21 cellular contexts compared by ENCODE assay signal in the genomic region with DNA sequence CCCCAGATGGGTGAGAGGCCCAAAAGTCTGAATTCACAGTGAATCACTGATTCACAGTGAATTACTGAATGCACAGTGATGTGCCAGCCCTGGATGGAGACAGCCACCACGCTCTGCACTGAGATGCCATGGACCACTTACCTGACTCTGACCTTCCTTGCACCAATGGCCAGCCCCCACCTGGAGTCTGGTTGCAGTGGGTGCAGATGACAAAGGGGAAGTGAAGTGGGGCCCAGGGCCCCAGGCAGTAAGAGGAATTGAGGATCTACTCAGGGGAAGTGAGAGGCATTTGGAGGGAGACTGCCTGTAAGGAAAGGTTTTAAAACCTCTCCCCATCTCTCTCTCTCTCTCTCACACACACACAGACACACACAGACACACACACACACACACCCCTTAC.
DNase-seq lines count a peak whose midpoint lies in the region; ATAC-seq and TF ChIP-seq lines count a peak whose summit lies in the region.
"Had no signal": no experiment of that assay in that cellular context is flagged by ENCODE, and none has a peak within 500 bp of the region (broad histone marks: within the 10 kb centered on the region; RNA-seq: fewer than 3 reads in every experiment).

No MANE protein-coding gene starts in this region.

- no peaks in the 10 kb centered on the region for H3K27me3 Mint-ChIP-seq in stimulated activated memory B cell treated with anti-CD40 and anti-IgM and Interleukin-4, amounts not matched to agents 10 μg/mL and 1 μg/mL and 100 μg/mL, for 72 hours
- H3K27me3 Mint-ChIP-seq: CD8-positive, alpha-beta memory T cell had no signal

- no peaks in the 10 kb centered on the region for H3K9me3 Mint-ChIP-seq in stimulated activated memory B cell treated with anti-CD40 and anti-IgM and Interleukin-4, amounts not matched to agents 10 μg/mL and 1 μg/mL and 100 μg/mL, for 72 hours

- H3K36me3 ChIP-seq in heart left ventricle (no peaks in the 10 kb centered on the region), spleen (no peaks in the 10 kb centered on the region)

- H3K9me3 ChIP-seq in right cardiac atrium (ENCODE audit: control insufficient read depth, low read length) (no peaks in the 10 kb centered on the region), heart left ventricle (no peaks in the 10 kb centered on the region), spleen (no peaks in the 10 kb centered on the region)

- H3K4me3 ChIP-seq in right cardiac atrium (ENCODE audit: low read length) (no peak overlapping the region), heart left ventricle (no peak overlapping the region), spleen (no peak overlapping the region)
- H3K4me3 ChIP-seq: K562 had no signal

- H3K27me3 ChIP-seq in right cardiac atrium (ENCODE audit: control insufficient read depth, insufficient read depth) (no peaks in the 10 kb centered on the region), heart left ventricle (no peaks in the 10 kb centered on the region), spleen (replicated peaks in 1 of 7) (no peaks in the 10 kb centered on the region)

- no peak overlapping the region for H3K27ac Mint-ChIP-seq in stimulated activated memory B cell treated with anti-CD40 and anti-IgM and Interleukin-4, amounts not matched to agents 10 μg/mL and 1 μg/mL and 100 μg/mL, for 72 hours
- H3K27ac Mint-ChIP-seq: CD8-positive, alpha-beta memory T cell had no signal

- intact Hi-C loops in right cardiac atrium (cut with DNase I) (no loop called here), heart left ventricle (cut with DNase I) (no loop called here), spleen (cut with DNase I; ENCODE audit: low total_unique reads) (no loop called here)

- peak in 2 of 3 donors; percentile 15 to 18 for DNase-seq in right cardiac atrium
- DNase-seq in heart left ventricle, result no peak
- peak; percentile 38 for DNase-seq in NOMO-1 treated with dmso at 0.1 percent for 144 hours (lab: John Stamatoyannopoulos, UW; ENCODE audit: unreplicated experiment)
- peak; percentile 5 for DNase-seq in UCSD-AML1 (lab: John Stamatoyannopoulos, UW; ENCODE audit: unreplicated experiment)
- DNase-seq in spleen, result no peak
- DNase-seq: AML-193; CD8-positive, alpha-beta memory T cell; DMS53; EL; GF-D8; MM.1S; NCI-H1694; NCI-H2081; NCI-H2171; NCI-H524 treated with DMSO at 0.1 percent for 48 hours had no signal

- TF ChIP-seq POLR2A in heart left ventricle (IDR thresholded peaks at IDR 0.05) (no peak), spleen (IDR thresholded peaks at IDR 0.05) (no peak)

- TF ChIP-seq CTCF in heart left ventricle (IDR thresholded peaks at IDR 0.05) (no peak), spleen (IDR thresholded peaks at IDR 0.05 in 8 of 11, conservative IDR thresholded peaks at IDR 0.05 in 3 of 11) (no peak)

- no peaks in the 10 kb centered on the region for H3K36me3 Mint-ChIP-seq in stimulated activated memory B cell treated with anti-CD40 and anti-IgM and Interleukin-4, amounts not matched to agents 10 μg/mL and 1 μg/mL and 100 μg/mL, for 72 hours
- H3K36me3 Mint-ChIP-seq: CD8-positive, alpha-beta memory T cell had no signal

- ATAC-seq in right cardiac atrium, result no peak
- no peak for ATAC-seq in heart left ventricle
- ATAC-seq in stimulated activated memory B cell treated with anti-CD40 and anti-IgM and Interleukin-4, amounts not matched to agents 10 μg/mL and 1 μg/mL and 100 μg/mL, for 72 hours, result peak; percentile 45
- ATAC-seq in HG02938 (IDR thresholded peaks at IDR 0.05; ENCODE audit: unreplicated experiment), result no peak
- ATAC-seq in HG02642 (IDR thresholded peaks at IDR 0.05; ENCODE audit: poor library complexity, unreplicated experiment), result no peak
- ATAC-seq: K562, Right ventricle myocardium inferior had no signal

- no peak overlapping the region for H3K4me3 Mint-ChIP-seq in stimulated activated memory B cell treated with anti-CD40 and anti-IgM and Interleukin-4, amounts not matched to agents 10 μg/mL and 1 μg/mL and 100 μg/mL, for 72 hours
- H3K4me3 Mint-ChIP-seq: CD8-positive, alpha-beta memory T cell had no signal

- H3K27ac ChIP-seq in right cardiac atrium (ENCODE audit: low read length) (no peak overlapping the region), heart left ventricle (no peak overlapping the region), spleen (no peak overlapping the region)
- H3K27ac ChIP-seq: C4-2B had no signal

- H3K4me1 Mint-ChIP-seq in stimulated activated memory B cell treated with anti-CD40 and anti-IgM and Interleukin-4, amounts not matched to agents 10 μg/mL and 1 μg/mL and 100 μg/mL, for 72 hours, result no peaks in the 10 kb centered on the region
- H3K4me1 Mint-ChIP-seq: CD8-positive, alpha-beta memory T cell had no signal

- H3K4me1 ChIP-seq in right cardiac atrium (ENCODE audit: control insufficient read depth, insufficient read depth, low read length), result no peaks in the 10 kb centered on the region
- no peaks in the 10 kb centered on the region for H3K4me1 ChIP-seq in heart left ventricle
- no peaks in the 10 kb centered on the region for H3K4me1 ChIP-seq in spleen

- 91% methylated on average over 1 of the region's 1 CpG for WGBS in right cardiac atrium
- WGBS in heart left ventricle, 4 donors, result 89 to 100% (median 99%) methylated on average over 1 of the region's 1 CpG
- 79 to 100% (median 83%) methylated on average over 1 of the region's 1 CpG for WGBS in spleen, 5 donors

Comparison
In these comparisons a context has a peak if more than half of its experiments do, and no peak if none do; other contexts are left out.
1. DNase-seq: peak in right cardiac atrium (2 of 3), NOMO-1 treated with dmso at 0.1 percent for 144 hours (single experiment) and UCSD-AML1 (single experiment); none in heart left ventricle (0 of 5) and spleen (single experiment).